In genomic region chr1:167553136-167554027, GRCh38 we compare ENCODE assay signal across 1 cellular context.
A peak's percentile ranks its signal among the peaks of the same experiment; 100 is the strongest.
TF ChIP-seq lines count a peak whose summit lies in the region.

CREG1 (minus strand) TSS chr1:167553762.

TF ChIP-seq in A549, 52 proteins besides CTCF, POLR2A, EP300 and RAD21 (continued from another document):
- TF ChIP-seq E2F6 (IDR thresholded peaks at IDR 0.05; ENCODE audit: borderline replicate concordance, low read depth) (0 out of 2 replicates have a peak, but pooled peaks have one; percentile 11), JUNB (IDR thresholded peaks at IDR 0.05) (no peak), ZC3H11A (IDR thresholded peaks at IDR 0.05) (no peak), RFX5 (IDR thresholded peaks at IDR 0.05) (peak; percentile 45; the same call in 1 of the 2 replicates), ESRRA (IDR thresholded peaks at IDR 0.05; ENCODE audit: borderline replicate concordance, low read length) (no peak), RCOR1 (IDR thresholded peaks at IDR 0.05; ENCODE audit: low read depth, low read length) (no peak), FOXS1 (CRISPR knock-in tag; IDR thresholded peaks at IDR 0.05) (no peak), HOXB5 (CRISPR knock-in tag; IDR thresholded peaks at IDR 0.05) (no peak), POLR2AphosphoS2 (conservative IDR thresholded peaks at IDR 0.05; ENCODE audit: low read length) (no peak), PHF8 (IDR thresholded peaks at IDR 0.05; ENCODE audit: borderline replicate concordance, low read depth) (peak; percentile 92; the same call in 1 of the 2 replicates), CBX2 (IDR thresholded peaks at IDR 0.05; ENCODE audit: borderline replicate concordance, low read depth) (no peak), SREBF2 (IDR thresholded peaks at IDR 0.05) (no peak), ZSCAN20 (CRISPR knock-in tag; IDR thresholded peaks at IDR 0.05) (no peak), KDM1A (IDR thresholded peaks at IDR 0.05; ENCODE audit: low read depth) (no peak), NFE2L2 (conservative IDR thresholded peaks at IDR 0.05; ENCODE audit: low read length) (no peak), BHLHE40 (IDR thresholded peaks at IDR 0.05; ENCODE audit: low read depth, low read length) (no peak), HEYL (CRISPR knock-in tag; IDR thresholded peaks at IDR 0.05) (no peak), NPAS2 (CRISPR knock-in tag; IDR thresholded peaks at IDR 0.05; ENCODE audit: borderline replicate concordance) (no peak), ZNF302 (CRISPR knock-in tag; IDR thresholded peaks at IDR 0.05) (no peak), HES2 (IDR thresholded peaks at IDR 0.05) (no peak), FOSB (CRISPR knock-in tag; IDR thresholded peaks at IDR 0.05) (no peak), CHD2 (IDR thresholded peaks at IDR 0.05; ENCODE audit: low read length, partially characterized antibody) (no peak), GATA3 (IDR thresholded peaks at IDR 0.05; ENCODE audit: borderline replicate concordance) (no peak), HDAC2 (IDR thresholded peaks at IDR 0.05) (no peak), JUN (IDR thresholded peaks at IDR 0.05) (peak; percentile 62 to 75; a peak in 4 of 5 replicates), EHF (CRISPR knock-in tag; IDR thresholded peaks at IDR 0.05) (no peak), TP53 (CRISPR knock-in tag; IDR thresholded peaks at IDR 0.05) (no peak), EHMT2 (IDR thresholded peaks at IDR 0.05; ENCODE audit: low read depth) (no peak), KDM5A (IDR thresholded peaks at IDR 0.05) (no peak), RARB (CRISPR knock-in tag; IDR thresholded peaks at IDR 0.05) (no peak), CHD4 (IDR thresholded peaks at IDR 0.05; ENCODE audit: borderline replicate concordance) (no peak)
- TF ChIP-seq, protein P1, sequence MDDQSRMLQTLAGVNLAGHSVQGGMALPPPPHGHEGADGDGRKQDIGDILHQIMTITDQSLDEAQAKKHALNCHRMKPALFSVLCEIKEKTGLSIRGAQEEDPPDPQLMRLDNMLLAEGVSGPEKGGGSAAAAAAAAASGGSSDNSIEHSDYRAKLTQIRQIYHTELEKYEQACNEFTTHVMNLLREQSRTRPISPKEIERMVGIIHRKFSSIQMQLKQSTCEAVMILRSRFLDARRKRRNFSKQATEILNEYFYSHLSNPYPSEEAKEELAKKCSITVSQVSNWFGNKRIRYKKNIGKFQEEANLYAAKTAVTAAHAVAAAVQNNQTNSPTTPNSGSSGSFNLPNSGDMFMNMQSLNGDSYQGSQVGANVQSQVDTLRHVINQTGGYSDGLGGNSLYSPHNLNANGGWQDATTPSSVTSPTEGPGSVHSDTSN (IDR thresholded peaks at IDR 0.05) = no peak
- TF ChIP-seq, protein P2, sequence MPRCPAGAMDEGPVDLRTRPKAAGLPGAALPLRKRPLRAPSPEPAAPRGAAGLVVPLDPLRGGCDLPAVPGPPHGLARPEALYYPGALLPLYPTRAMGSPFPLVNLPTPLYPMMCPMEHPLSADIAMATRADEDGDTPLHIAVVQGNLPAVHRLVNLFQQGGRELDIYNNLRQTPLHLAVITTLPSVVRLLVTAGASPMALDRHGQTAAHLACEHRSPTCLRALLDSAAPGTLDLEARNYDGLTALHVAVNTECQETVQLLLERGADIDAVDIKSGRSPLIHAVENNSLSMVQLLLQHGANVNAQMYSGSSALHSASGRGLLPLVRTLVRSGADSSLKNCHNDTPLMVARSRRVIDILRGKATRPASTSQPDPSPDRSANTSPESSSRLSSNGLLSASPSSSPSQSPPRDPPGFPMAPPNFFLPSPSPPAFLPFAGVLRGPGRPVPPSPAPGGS (IDR thresholded peaks at IDR 0.05) = peak; percentile 86; the same call in 2 of the 3 replicates
- TF ChIP-seq, protein P3, sequence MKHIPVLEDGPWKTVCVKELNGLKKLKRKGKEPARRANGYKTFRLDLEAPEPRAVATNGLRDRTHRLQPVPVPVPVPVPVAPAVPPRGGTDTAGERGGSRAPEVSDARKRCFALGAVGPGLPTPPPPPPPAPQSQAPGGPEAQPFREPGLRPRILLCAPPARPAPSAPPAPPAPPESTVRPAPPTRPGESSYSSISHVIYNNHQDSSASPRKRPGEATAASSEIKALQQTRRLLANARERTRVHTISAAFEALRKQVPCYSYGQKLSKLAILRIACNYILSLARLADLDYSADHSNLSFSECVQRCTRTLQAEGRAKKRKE (CRISPR knock-in tag; IDR thresholded peaks at IDR 0.05; ENCODE audit: low read depth) = no peak
- TF ChIP-seq, protein P4, sequence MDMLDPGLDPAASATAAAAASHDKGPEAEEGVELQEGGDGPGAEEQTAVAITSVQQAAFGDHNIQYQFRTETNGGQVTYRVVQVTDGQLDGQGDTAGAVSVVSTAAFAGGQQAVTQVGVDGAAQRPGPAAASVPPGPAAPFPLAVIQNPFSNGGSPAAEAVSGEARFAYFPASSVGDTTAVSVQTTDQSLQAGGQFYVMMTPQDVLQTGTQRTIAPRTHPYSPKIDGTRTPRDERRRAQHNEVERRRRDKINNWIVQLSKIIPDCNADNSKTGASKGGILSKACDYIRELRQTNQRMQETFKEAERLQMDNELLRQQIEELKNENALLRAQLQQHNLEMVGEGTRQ (IDR thresholded peaks at IDR 0.05) = no peak
- TF ChIP-seq, protein P5, sequence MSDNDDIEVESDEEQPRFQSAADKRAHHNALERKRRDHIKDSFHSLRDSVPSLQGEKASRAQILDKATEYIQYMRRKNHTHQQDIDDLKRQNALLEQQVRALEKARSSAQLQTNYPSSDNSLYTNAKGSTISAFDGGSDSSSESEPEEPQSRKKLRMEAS (IDR thresholded peaks at IDR 0.05) = peak; percentile 58
